7 cellular contexts compared by ENCODE assay signal in the genomic region with DNA sequence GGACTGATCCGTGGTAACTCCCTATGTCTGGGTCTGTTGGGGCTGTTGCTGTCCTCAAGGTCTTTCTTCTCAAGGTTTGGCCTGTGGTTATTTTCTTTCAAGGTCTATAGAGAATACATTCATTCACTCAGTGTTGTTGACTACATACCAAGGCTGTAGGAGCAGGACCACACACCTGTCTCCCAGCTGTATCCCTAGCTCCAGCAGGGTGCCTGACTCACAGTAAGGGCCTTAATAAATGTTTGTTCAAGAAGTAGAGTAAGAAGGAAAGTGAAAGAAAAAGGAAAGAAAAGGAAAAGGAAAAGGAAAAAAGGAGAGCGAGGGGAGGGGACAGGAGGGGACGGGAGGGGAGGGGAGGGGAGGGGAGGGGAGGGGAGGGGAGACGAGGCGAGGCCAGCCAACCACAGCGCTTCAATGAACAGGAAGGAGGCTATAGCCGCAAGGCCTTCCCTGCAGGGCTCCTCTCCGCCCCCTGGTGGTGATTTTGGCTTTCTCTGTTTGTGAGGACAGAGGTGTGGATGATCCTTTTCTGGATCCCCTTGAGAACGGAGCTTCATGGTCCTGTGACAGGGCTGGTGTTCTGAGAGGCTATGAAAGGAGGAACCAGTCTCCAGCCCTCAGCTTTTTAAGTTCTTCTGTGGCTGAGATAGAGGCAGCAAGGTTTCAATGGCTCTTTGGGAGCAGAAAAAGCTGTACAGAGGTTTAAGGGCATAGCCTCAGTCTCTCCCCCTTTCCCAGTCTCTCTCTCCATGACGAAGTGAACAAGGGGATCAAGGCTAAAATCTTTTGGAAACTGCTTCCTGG. TPM values are rescaled to one million over a fixed set of nuclear protein-coding genes. Genes with fewer than 3 reads are reported as not detected.
DNase-seq lines count a peak whose midpoint lies in the region; ATAC-seq and TF ChIP-seq lines count a peak whose summit lies in the region.

No MANE protein-coding gene starts in this region.

- DNase-seq in NAMALWA (ENCODE audit: low spot score) = peak; percentile 77
- DNase-seq in activated CD4-positive, alpha-beta memory T cell treated with anti-CD3 and anti-CD28 coated beads, Interleukin-2, amount 10 ng/mL, durations not matched to agents 7 days and 5 days = peak; percentile 64
- no peak for DNase-seq in fibroblast of lung (ENCODE audit: low read depth in 2 of 2)
- DNase-seq in stimulated activated CD4-positive, alpha-beta T cell treated with anti-CD3 and anti-CD28 coated beads, Interleukin-4, amount 100 ng/mL, for 1 hour = peak; percentile 61
- no peak for DNase-seq in NCI-H446 treated with DMSO at 0.1 percent for 48 hours (lab: John Stamatoyannopoulos, UW)

- POLR2A ChIA-PET in activated CD4-positive, alpha-beta memory T cell treated with anti-CD3 and anti-CD28 coated beads, Interleukin-2, amount 10 ng/mL, durations not matched to agents 7 days and 5 days (lab: Charles Lee) = no interaction called here

- H4K20me1 ChIP-seq in fibroblast of lung (ENCODE audit: control insufficient read depth, extremely low read depth, insufficient read depth, low read length) = no peaks in the 10 kb centered on the region

- H3K4me1 ChIP-seq in fibroblast of lung (ENCODE audit: control insufficient read depth, extremely low read depth, insufficient read depth, low read length) = no peaks in the 10 kb centered on the region

- H3K4me1 Mint-ChIP-seq in activated CD4-positive, alpha-beta memory T cell treated with anti-CD3 and anti-CD28 coated beads, Interleukin-2, amount 10 ng/mL, durations not matched to agents 7 days and 5 days = peaks cover 2% of the 10 kb centered on the region

- peaks cover 2% of the 10 kb centered on the region for H3K36me3 Mint-ChIP-seq in activated CD4-positive, alpha-beta memory T cell treated with anti-CD3 and anti-CD28 coated beads, Interleukin-2, amount 10 ng/mL, durations not matched to agents 7 days and 5 days (ENCODE audit: low read depth)

- no peak for ATAC-seq in GM18873 (IDR thresholded peaks at IDR 0.05; ENCODE audit: low FRiP score, unreplicated experiment)

- H3K9me3 Mint-ChIP-seq in activated CD4-positive, alpha-beta memory T cell treated with anti-CD3 and anti-CD28 coated beads, Interleukin-2, amount 10 ng/mL, durations not matched to agents 7 days and 5 days = peaks cover 33% of the 10 kb centered on the region

- no peaks in the 10 kb centered on the region for H3K36me3 ChIP-seq in fibroblast of lung (ENCODE audit: control insufficient read depth, insufficient read depth, low read length)

- no peaks in the 10 kb centered on the region for H3K9me3 ChIP-seq in fibroblast of lung (ENCODE audit: control insufficient read depth, insufficient read depth, low read depth, low read length)

- no peak overlapping the region for H3K4me2 ChIP-seq in fibroblast of lung (ENCODE audit: extremely low read depth, insufficient read depth, low read length)

- no peaks in the 10 kb centered on the region for H3K27me3 Mint-ChIP-seq in activated CD4-positive, alpha-beta memory T cell treated with anti-CD3 and anti-CD28 coated beads, Interleukin-2, amount 10 ng/mL, durations not matched to agents 7 days and 5 days

- CTCF ChIA-PET in activated CD4-positive, alpha-beta memory T cell treated with anti-CD3 and anti-CD28 coated beads, Interleukin-2, amount 10 ng/mL, durations not matched to agents 7 days and 5 days (lab: Charles Lee) = interaction anchor here (1.6 to 2.1 kb wide), 2 partner anchors 21 to 40 kb away, joined by 3 to 15 read pairs; no protein-coding TSS in a partner anchor

- no peak overlapping the region for H3K27ac ChIP-seq in fibroblast of lung (ENCODE audit: insufficient read depth, low read length)

- H3K27me3 ChIP-seq in fibroblast of lung (ENCODE audit: control insufficient read depth, insufficient read depth, low read length) = no peaks in the 10 kb centered on the region

- H3K79me2 ChIP-seq in fibroblast of lung (ENCODE audit: control insufficient read depth, insufficient read depth, low read length) = no peaks in the 10 kb centered on the region

- no peak overlapping the region for H3K27ac Mint-ChIP-seq in activated CD4-positive, alpha-beta memory T cell treated with anti-CD3 and anti-CD28 coated beads, Interleukin-2, amount 10 ng/mL, durations not matched to agents 7 days and 5 days

- H3K4me3 Mint-ChIP-seq in activated CD4-positive, alpha-beta memory T cell treated with anti-CD3 and anti-CD28 coated beads, Interleukin-2, amount 10 ng/mL, durations not matched to agents 7 days and 5 days = no peak overlapping the region

- TF ChIP-seq CTCF in GM12874 (IDR thresholded peaks at IDR 0.05; ENCODE audit: insufficient read depth, low read depth, low read length) (peak; percentile 64), fibroblast of lung (conservative IDR thresholded peaks at IDR 0.05 in 1 of 2, IDR thresholded peaks at IDR 0.05 in 1 of 2; ENCODE audit: low read depth in 1 of 2, low read length in 2 of 2) (peak; percentile 25 to 45)

- no peak overlapping the region for H2AFZ ChIP-seq in fibroblast of lung (ENCODE audit: low read length)

- no peak overlapping the region for H3K9ac ChIP-seq in fibroblast of lung (ENCODE audit: insufficient read depth, low read length)

- no peak overlapping the region for H3K4me3 ChIP-seq in fibroblast of lung (replicated peaks in 1 of 4; ENCODE audit: control extremely low read depth in 1 of 4, insufficient read depth in 1 of 4, low read depth in 3 of 4, low read length in 4 of 4)

RNA-seq across cellular contexts. Expression of a gene that starts 30.6 kb away (rescaled TPM):
- not detected for total RNA-seq in activated CD4-positive, alpha-beta memory T cell treated with anti-CD3 and anti-CD28 coated beads, Interleukin-2, amount 10 ng/mL, durations not matched to agents 7 days and 5 days
- total RNA-seq in fibroblast of lung = not detected in 2 replicates
- polyA plus RNA-seq in fibroblast of lung = not detected in 2 replicates
- not detected in 2 replicates for polyA plus RNA-seq in fibroblast of lung (2012)
- not detected in 2 replicates for polyA minus RNA-seq in fibroblast of lung (ENCODE audit: low replicate concordance)

RNA-seq across cellular contexts. Expression of a gene that starts 34.3 kb away (rescaled TPM):
- total RNA-seq in activated CD4-positive, alpha-beta memory T cell treated with anti-CD3 and anti-CD28 coated beads, Interleukin-2, amount 10 ng/mL, durations not matched to agents 7 days and 5 days = not detected
- total RNA-seq in fibroblast of lung = not detected in 2 replicates
- polyA plus RNA-seq in fibroblast of lung = not detected in 2 replicates
- polyA plus RNA-seq in fibroblast of lung (2012) = not detected in 2 replicates
- polyA minus RNA-seq in fibroblast of lung (ENCODE audit: low replicate concordance) = not detected in 2 replicates

Comparison
In these comparisons a context has a peak if more than half of its experiments do, and no peak if none do; other contexts are left out.
1. DNase-seq: peak in NAMALWA (single experiment), activated CD4-positive, alpha-beta memory T cell treated with anti-CD3 and anti-CD28 coated beads, Interleukin-2, amount 10 ng/mL, durations not matched to agents 7 days and 5 days (single experiment) and stimulated activated CD4-positive, alpha-beta T cell treated with anti-CD3 and anti-CD28 coated beads, Interleukin-4, amount 100 ng/mL, for 1 hour (single experiment); none in fibroblast of lung (0 of 2) and NCI-H446 treated with DMSO at 0.1 percent for 48 hours (single experiment).